Comparison of ENCODE assay signal across 8 cellular contexts in the genomic region with DNA sequence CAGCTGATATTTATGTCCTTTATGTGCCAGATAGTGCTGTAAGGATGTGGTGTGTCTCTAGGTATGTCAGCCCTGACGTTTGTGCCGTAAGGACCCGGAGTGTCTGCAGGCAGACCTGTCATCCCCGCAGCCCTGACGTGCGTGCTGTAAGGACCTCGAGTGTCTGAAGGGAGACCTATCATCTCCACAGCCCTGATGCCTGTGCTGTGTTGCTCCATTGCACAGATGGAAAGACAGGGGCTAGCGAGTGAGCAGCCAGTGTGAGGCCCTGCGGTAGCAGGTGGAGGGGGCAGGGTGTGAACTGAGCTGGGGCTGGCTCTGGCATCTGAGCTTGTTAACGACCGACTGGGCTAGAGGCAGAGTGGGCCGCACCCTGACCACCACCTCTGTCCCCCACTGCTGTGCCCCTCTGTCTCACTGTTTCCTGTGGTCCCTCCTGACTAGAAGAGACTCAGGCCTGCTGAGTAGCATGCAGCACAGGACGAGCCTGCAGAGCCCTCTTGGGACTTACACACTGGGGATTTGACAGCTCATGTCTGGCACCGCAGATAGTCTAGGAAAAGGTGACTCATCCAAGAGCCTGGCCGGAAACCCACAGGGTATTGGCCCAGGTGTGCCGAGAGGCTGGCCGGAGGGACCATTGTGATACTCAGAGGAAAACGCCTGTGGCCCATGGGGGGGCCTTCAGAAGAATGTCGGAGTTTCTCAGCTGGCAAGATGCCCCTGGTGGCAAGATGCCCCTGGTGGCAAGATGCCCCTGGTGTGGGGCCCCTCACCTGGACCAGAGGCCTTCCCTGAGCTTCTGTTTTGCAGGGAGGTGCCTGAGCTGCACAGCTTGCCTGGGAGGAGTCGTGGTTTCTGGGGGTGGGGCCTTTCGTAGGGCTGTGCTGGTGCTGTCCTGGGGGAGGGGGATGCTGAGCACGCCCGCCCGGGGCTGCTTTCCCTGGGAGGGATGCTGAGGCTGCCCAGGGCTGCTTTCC. TPM values are rescaled to one million over a fixed set of nuclear protein-coding genes. Genes with fewer than 3 reads are reported as not detected.
DNase-seq lines count a peak whose midpoint lies in the region; ATAC-seq, FAIRE-seq and TF ChIP-seq lines count a peak whose summit lies in the region.

No MANE protein-coding gene starts in this region.

- H3K4me2 ChIP-seq in KMS-11, result peak overlapping the region; percentile 98

- peak overlapping the region; percentile 90 for H3K27ac ChIP-seq in KMS-11

- H3K4me3 Mint-ChIP-seq in activated B cell treated with CpG ODN at 0.5 μM for 24 hours, result no peak overlapping the region

- DNase-seq in NCI-H2029 (lab: John Stamatoyannopoulos, UW), result peak; percentile 30
- DNase-seq in NCI-H2029 treated with DMSO at 0.1 percent for 48 hours (lab: John Stamatoyannopoulos, UW), result no peak
- DNase-seq in H54 (ENCODE audit: insufficient read length, low spot score), result peak; percentile 72
- peak; percentile 78 for DNase-seq in activated B cell treated with CpG ODN at 0.5 μM for 24 hours
- DNase-seq in effector CD4-positive, alpha-beta T cell, result peak; percentile 30
- peak; percentile 85 for DNase-seq in myocyte (ENCODE audit: low read depth)
- no peak for DNase-seq in GOT3 (lab: John Stamatoyannopoulos, UW)

- intact Hi-C loops in activated B cell treated with CpG ODN at 0.5 μM for 24 hours (cut with micrococcal nuclease), result loop anchor here (1.0 to 5.0 kb wide), 11 partner anchors 12 to 705 kb away; partner anchors contain the start of genes ADAM8, INPP5A and PWWP2B

- POLR2A ChIA-PET in activated B cell treated with CpG ODN at 0.5 μM for 24 hours (lab: Charles Lee), result interaction anchor here (0.6 to 3.4 kb wide), 19 partner anchors 9 to 819 kb away, joined by 3 to 37 read pairs (median 5); partner anchors contain the start of gene PWWP2B

- TF ChIP-seq CTCF in KMS-11 (conservative IDR thresholded peaks at IDR 0.05; ENCODE audit: low read depth, low read length) (no peak), activated B cell treated with CpG ODN at 0.5 μM for 24 hours (IDR thresholded peaks at IDR 0.05) (no peak)

- no peaks in the 10 kb centered on the region for H3K9me3 Mint-ChIP-seq in activated B cell treated with CpG ODN at 0.5 μM for 24 hours

- H3K27me3 ChIP-seq in KMS-11 (ENCODE audit: insufficient read depth, low read depth), result no peaks in the 10 kb centered on the region

- no peaks in the 10 kb centered on the region for H3K36me3 ChIP-seq in KMS-11 (ENCODE audit: insufficient read depth)

- H3K36me3 Mint-ChIP-seq in activated B cell treated with CpG ODN at 0.5 μM for 24 hours (ENCODE audit: low read depth), result peaks cover 4% of the 10 kb centered on the region

- no peak for TF ChIP-seq POLR2A in H54 (IDR thresholded peaks at IDR 0.05; ENCODE audit: low read depth, low read length)

- no peak overlapping the region for H3K27ac Mint-ChIP-seq in activated B cell treated with CpG ODN at 0.5 μM for 24 hours

- no peaks in the 10 kb centered on the region for H3K27me3 Mint-ChIP-seq in activated B cell treated with CpG ODN at 0.5 μM for 24 hours

- H3K4me3 ChIP-seq in KMS-11 (IDR thresholded peaks at IDR 0.05; ENCODE audit: insufficient read depth, low read depth, low read length), result no peak overlapping the region

- CTCF ChIA-PET in activated B cell treated with CpG ODN at 0.5 μM for 24 hours (lab: Charles Lee), result interaction anchor here (0.6 to 2.6 kb wide), 10 partner anchors 12 to 112 kb away, joined by 3 to 12 read pairs (median 3); no protein-coding TSS in a partner anchor

- H3K9ac ChIP-seq in KMS-11, result peak overlapping the region; percentile 56; the same call in 1 of the 2 replicates

- FAIRE-seq in H54 (lab: Jason Lieb, UNC), result peak; percentile 68

- peaks cover 10% of the 10 kb centered on the region; the same call in 1 of the 2 replicates for H3K79me2 ChIP-seq in KMS-11 (ENCODE audit: insufficient read depth, low read depth)

- peak; percentile 77 for ATAC-seq in activated B cell treated with CpG ODN at 0.5 μM for 24 hours (ENCODE audit: low read depth)

- H2AFZ ChIP-seq in KMS-11 (ENCODE audit: low read depth), result peak overlapping the region; percentile 70; the same call in 1 of the 2 replicates

- H4K20me1 ChIP-seq in KMS-11 (ENCODE audit: insufficient read depth), result no peaks in the 10 kb centered on the region

- H3K4me1 ChIP-seq in KMS-11 (ENCODE audit: low read depth, poor library complexity, severe bottlenecking), result peaks cover 45% of the 10 kb centered on the region

- peaks cover 6% of the 10 kb centered on the region for H3K4me1 Mint-ChIP-seq in activated B cell treated with CpG ODN at 0.5 μM for 24 hours

RNA-seq across cellular contexts. Expression of gene INPP5A, which starts 34.3 kb away (rescaled TPM):
- 20.5 and 24.9 TPM in 2 replicates for total RNA-seq in activated B cell treated with CpG ODN at 0.5 μM for 24 hours
- total RNA-seq in myocyte, result 15.8 and 48.6 TPM in 2 replicates
- 11.0 TPM for polyA plus RNA-seq in myocyte (2012)

Comparison
In these comparisons a context has a peak if more than half of its experiments do, and no peak if none do; other contexts are left out.
1. DNase-seq: peak in NCI-H2029 (single experiment), H54 (single experiment), activated B cell treated with CpG ODN at 0.5 μM for 24 hours (single experiment), effector CD4-positive, alpha-beta T cell (single experiment) and myocyte (single experiment); none in NCI-H2029 treated with DMSO at 0.1 percent for 48 hours (single experiment) and GOT3 (single experiment).